1 cellular context compared by ENCODE assay signal in genomic region chr6:28267695-28268059, GRCh38.
TF ChIP-seq lines count a peak whose summit lies in the region.

No MANE protein-coding gene starts in this region.

TF ChIP-seq in endothelial cell of umbilical vein, 7 proteins besides CTCF, POLR2A, EP300 and RAD21:
- TF ChIP-seq GATA2 (IDR thresholded peaks at IDR 0.05; ENCODE audit: insufficient read depth, insufficient read length, low read depth, low read length) (no peak), MYC (IDR thresholded peaks at IDR 0.05; ENCODE audit: low read depth, low read length) (no peak), EZH2 (IDR thresholded peaks at IDR 0.05; ENCODE audit: borderline replicate concordance, low read depth, low read length, severe bottlenecking) (no peak), FOS (IDR thresholded peaks at IDR 0.05; ENCODE audit: borderline replicate concordance, insufficient read depth, low read length) (no peak), MAX (IDR thresholded peaks at IDR 0.05; ENCODE audit: insufficient read depth, insufficient read length) (no peak), POLR2AphosphoS5 (IDR thresholded peaks at IDR 0.05; ENCODE audit: insufficient read depth, low read depth, low read length) (no peak), JUN (IDR thresholded peaks at IDR 0.05; ENCODE audit: borderline replicate concordance, insufficient read depth, insufficient read length, low read depth) (no peak)
